8 cellular contexts compared by ENCODE assay signal in genomic region chr14:104130974-104131651, GRCh38. TPM values are rescaled to one million over a fixed set of nuclear protein-coding genes. Genes with fewer than 3 reads are reported as not detected.
A peak's percentile ranks its signal among the peaks of the same experiment; 100 is the strongest.
DNase-seq lines count a peak whose midpoint lies in the region; ATAC-seq and TF ChIP-seq lines count a peak whose summit lies in the region.

No MANE protein-coding gene starts in this region.

- peaks cover 18% of the 10 kb centered on the region for H3K27me3 ChIP-seq in A673 (replicated peaks; ENCODE audit: insufficient read depth, low read depth, low read length, poor library complexity)
- H3K27me3 ChIP-seq in upper lobe of left lung = peaks cover 0 to 16% (median 11%) of the 10 kb centered on the region in 4 donors

- H3K27ac ChIP-seq in A673 (ENCODE audit: low read depth, low read length, poor library complexity, severe bottlenecking) = no peak overlapping the region
- no peak overlapping the region for H3K27ac ChIP-seq in upper lobe of left lung

- TF ChIP-seq EP300 in upper lobe of left lung (IDR thresholded peaks at IDR 0.05) = no peak

- H3K4me3 ChIP-seq in A673 (ENCODE audit: low read depth, low read length, poor library complexity, severe bottlenecking) (no peak overlapping the region), upper lobe of left lung (no peak overlapping the region)

- ATAC-seq in upper lobe of left lung (ENCODE audit: low FRiP score in 2 of 2) = peak; percentile 37 to 39
- ATAC-seq in GM18909 (IDR thresholded peaks at IDR 0.05; ENCODE audit: poor library complexity, unreplicated experiment) = no peak
- ATAC-seq in GM18505 (IDR thresholded peaks at IDR 0.05; ENCODE audit: unreplicated experiment) = no peak

- TF ChIP-seq CTCF in A673 (conservative IDR thresholded peaks at IDR 0.05; ENCODE audit: low read depth, low read length) (peak; percentile 82), GM12873 (IDR thresholded peaks at IDR 0.05; ENCODE audit: insufficient read depth, low read depth, low read length, missing control alignments) (peak; percentile 68), upper lobe of left lung (IDR thresholded peaks at IDR 0.05) (peak; percentile 47 to 90 (median 76))

- H3K4me1 ChIP-seq in A673 (ENCODE audit: insufficient read depth, low read length, poor library complexity, severe bottlenecking) (peaks cover 20% of the 10 kb centered on the region), upper lobe of left lung (peaks cover 6 to 11% (median 10%) of the 10 kb centered on the region in 4 donors)

- POLR2A ChIA-PET in A673 (lab: Charles Lee; ENCODE audit: low non-redundant PET) = no interaction called here

- TF ChIP-seq POLR2A in upper lobe of left lung (IDR thresholded peaks at IDR 0.05) (no peak), GM18505 (IDR thresholded peaks at IDR 0.05; ENCODE audit: borderline replicate concordance, extremely low read depth, insufficient read depth, insufficient read length) (no peak)

- DNase-seq in A673 (ENCODE audit: low spot score) = peak; percentile 67
- peak; percentile 64 for DNase-seq in NCI-H345 treated with DMSO at 0.1 percent for 48 hours (lab: John Stamatoyannopoulos, UW; ENCODE audit: unreplicated experiment)
- peak; percentile 50 for DNase-seq in astrocyte of the hippocampus (ENCODE audit: low read depth, low spot score)
- peak; percentile 68 for DNase-seq in left kidney (ENCODE audit: low read depth, low spot score)
- DNase-seq in upper lobe of left lung = peak; percentile 52 to 56

- WGBS in upper lobe of left lung, 2 donors = 7 to 17% methylated on average over 6 to 10 of the region's 11 CpGs

- CTCF ChIA-PET in A673 (lab: Charles Lee) = no interaction called here

- H3K36me3 ChIP-seq in A673 (ENCODE audit: insufficient read depth, low read length, poor library complexity, severe bottlenecking) (no peaks in the 10 kb centered on the region), upper lobe of left lung (no peaks in the 10 kb centered on the region)

- H3K9me3 ChIP-seq in A673 (ENCODE audit: low read depth, low read length, poor library complexity, severe bottlenecking) (peaks cover 13% of the 10 kb centered on the region), upper lobe of left lung (peaks cover 4 to 16% (median 9%) of the 10 kb centered on the region in 4 donors)

- intact Hi-C loops in A673 (cut with micrococcal nuclease; ENCODE audit: unreplicated experiment) = loop anchor here (1.0 to 10.0 kb wide), 3 partner anchors 53 to 324 kb away; no protein-coding TSS in a partner anchor

- no TSS peak for BruUV-seq in A673 (replicated peaks; lab: Mats Ljungman, UMichigan)

RNA-seq across cellular contexts. Expression of gene KIF26A, which starts 7.3 kb away (rescaled TPM):
- total RNA-seq in A673 (2021) = 11.5 and 16.0 TPM in 2 replicates
- total RNA-seq in upper lobe of left lung = 1 to 10 TPM; 1.8 to 7.3 (median 3.5) TPM

RNA-seq across cellular contexts. Expression of gene ASPG, which starts 45.6 kb away (rescaled TPM):
- total RNA-seq in A673 (2021) (not detected in 2 replicates), upper lobe of left lung (10 to 100 TPM in 3 of 6 donors, 1 to 10 TPM in 2, not detected in 1; 5.2 to 14.7 (median 12.5) TPM)

Comparison
In these comparisons a context has a peak if more than half of its experiments do, and no peak if none do; other contexts are left out.
1. ATAC-seq: peak in upper lobe of left lung (2 of 2); none in GM18909 (single experiment) and GM18505 (single experiment).
2. Peak in every context shown above with its lines, with median percentiles within 50 percentile points of each other: DNase-seq and CTCF ChIP-seq.